ENCODE assay signal across 9 cellular contexts in the genomic region with DNA sequence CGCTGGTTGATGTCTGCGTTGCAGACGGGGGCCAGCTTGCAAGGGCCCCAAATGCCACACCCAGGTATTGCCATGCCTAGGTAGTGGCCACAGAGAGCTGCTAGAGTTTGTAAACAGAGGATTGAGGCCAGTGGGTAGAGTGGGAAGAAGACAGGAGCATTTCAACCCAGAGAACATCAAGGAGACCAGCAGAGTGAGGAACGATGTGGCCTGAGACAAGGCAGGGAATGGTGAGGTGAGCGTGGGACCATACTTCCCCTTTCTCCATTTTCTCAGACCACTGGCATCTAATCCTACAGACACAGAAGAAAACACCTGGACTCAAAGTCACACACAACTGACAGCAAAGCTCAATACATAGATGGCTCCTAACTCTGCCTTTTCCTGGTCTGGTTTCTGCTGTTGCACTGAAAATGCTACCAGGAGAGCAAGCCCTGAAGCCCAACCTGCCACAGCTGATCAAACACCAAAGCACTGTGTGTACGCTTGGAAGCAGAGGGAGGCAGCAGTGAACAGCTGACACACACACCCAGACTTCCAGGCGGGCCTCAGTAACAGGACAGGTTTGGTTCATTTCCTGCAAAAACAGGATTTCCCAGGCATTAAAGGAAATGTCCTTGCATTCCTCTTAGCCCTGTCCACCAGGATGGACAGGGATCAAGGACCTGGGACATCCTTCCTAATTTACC. TPM values are rescaled to one million over a fixed set of nuclear protein-coding genes. Genes with fewer than 3 reads are reported as not detected.
A peak's percentile ranks its signal among the peaks of the same experiment; 100 is the strongest.
DNase-seq lines count a peak whose midpoint lies in the region; ATAC-seq and TF ChIP-seq lines count a peak whose summit lies in the region.
"Had no signal": no experiment of that assay in that cellular context is flagged by ENCODE, and none has a peak within 500 bp of the region (broad histone marks: within the 10 kb centered on the region; RNA-seq: fewer than 3 reads in every experiment).

No MANE protein-coding gene starts in this region.

- H3K9me3 ChIP-seq in body of pancreas (no peaks in the 10 kb centered on the region), Karpas-422 (ENCODE audit: low read length) (no peaks in the 10 kb centered on the region), uterus (no peaks in the 10 kb centered on the region)
- H3K9me3 ChIP-seq: neutrophil had no signal

- no peaks in the 10 kb centered on the region for H3K79me2 ChIP-seq in Karpas-422 (ENCODE audit: low read length)

- intact Hi-C loops in body of pancreas (cut with DNase I) = no loop called here
- intact Hi-C loops in uterus (cut with DNase I; ENCODE audit: low total_unique reads) = no loop called here

- H3K36me3 ChIP-seq in body of pancreas (replicated peaks in 1 of 2; ENCODE audit: insufficient read depth in 1 of 2, low read depth in 2 of 2) = no peaks in the 10 kb centered on the region
- no peaks in the 10 kb centered on the region for H3K36me3 ChIP-seq in Karpas-422 (ENCODE audit: insufficient read depth, low read length)
- H3K36me3 ChIP-seq in uterus = no peaks in the 10 kb centered on the region
- H3K36me3 ChIP-seq: neutrophil had no signal

- ATAC-seq in body of pancreas = peak; percentile 85

- H3K4me3 Mint-ChIP-seq in T-helper 2 cell treated with Interferon-gamma antibody and Interleukin-4, amounts not matched to agents 5 μg/mL and 100 μg/mL, for 36 hours = no peak overlapping the region

- peaks cover 52% of the 10 kb centered on the region for H3K27me3 Mint-ChIP-seq in T-helper 2 cell treated with Interferon-gamma antibody and Interleukin-4, amounts not matched to agents 5 μg/mL and 100 μg/mL, for 36 hours (ENCODE audit: low read depth)

- H3K27ac ChIP-seq in body of pancreas = peak overlapping the region; percentile 81 to 91 (median 88)
- H3K27ac ChIP-seq in Karpas-422 (ENCODE audit: low read length) = no peak overlapping the region
- no peak overlapping the region for H3K27ac ChIP-seq in uterus
- H3K27ac ChIP-seq: neutrophil had no signal

- TF ChIP-seq POLR2A in body of pancreas (IDR thresholded peaks at IDR 0.05) = peak; percentile 70 to 84 (median 84)
- TF ChIP-seq POLR2A in uterus (IDR thresholded peaks at IDR 0.05) = no peak

- no peak overlapping the region for H3K9ac ChIP-seq in Karpas-422 (ENCODE audit: low read length)

- H3K27me3 ChIP-seq in body of pancreas (no peaks in the 10 kb centered on the region), Karpas-422 (ENCODE audit: low read length) (no peaks in the 10 kb centered on the region), uterus (no peaks in the 10 kb centered on the region)

- peaks cover 5% of the 10 kb centered on the region for H3K4me1 Mint-ChIP-seq in T-helper 2 cell treated with Interferon-gamma antibody and Interleukin-4, amounts not matched to agents 5 μg/mL and 100 μg/mL, for 36 hours (ENCODE audit: low read depth)

- WGBS in body of pancreas, 2 donors = 35 to 41% methylated on average over 7 of the region's 7 CpGs

- H3K9me2 ChIP-seq in Karpas-422 (replicated peaks; ENCODE audit: insufficient read depth, low read length) = no peaks in the 10 kb centered on the region

- no peak overlapping the region for H3K4me2 ChIP-seq in Karpas-422 (ENCODE audit: low read depth, low read length, poor library complexity, severe bottlenecking)

- DNase-seq in DMS 273 treated with DMSO at 0.1 percent for 48 hours (lab: John Stamatoyannopoulos, UW) = peak; percentile 7
- DNase-seq in NCI-H1417 (lab: John Stamatoyannopoulos, UW) = peak; percentile 80 to 93 (median 83)
- DNase-seq in body of pancreas = peak; percentile 87 to 94 (median 92)
- peak; percentile 74 for DNase-seq in myocyte (ENCODE audit: low read depth)
- no peak for DNase-seq in T-helper 2 cell treated with Interferon-gamma antibody and Interleukin-4, amounts not matched to agents 5 μg/mL and 100 μg/mL, for 36 hours (ENCODE audit: low spot score)
- no peak for DNase-seq in putamen (ENCODE audit: low spot score)
- no peak for DNase-seq in Karpas-422
- DNase-seq in uterus = no peak

- H2AFZ ChIP-seq in Karpas-422 (ENCODE audit: low read length) = no peak overlapping the region

- H4K20me1 ChIP-seq in Karpas-422 (ENCODE audit: insufficient read depth, low read depth, low read length) = no peaks in the 10 kb centered on the region

- peaks cover 60% of the 10 kb centered on the region for H3K4me1 ChIP-seq in body of pancreas
- no peaks in the 10 kb centered on the region for H3K4me1 ChIP-seq in Karpas-422 (ENCODE audit: low read length)
- no peaks in the 10 kb centered on the region for H3K4me1 ChIP-seq in uterus

- H3K9me3 Mint-ChIP-seq in T-helper 2 cell treated with Interferon-gamma antibody and Interleukin-4, amounts not matched to agents 5 μg/mL and 100 μg/mL, for 36 hours = peaks cover 3% of the 10 kb centered on the region

- TF ChIP-seq CTCF in body of pancreas (IDR thresholded peaks at IDR 0.05) (peak in 1 of 7 experiments; percentile 14), uterus (IDR thresholded peaks at IDR 0.05) (no peak)

- H3K36me3 Mint-ChIP-seq in T-helper 2 cell treated with Interferon-gamma antibody and Interleukin-4, amounts not matched to agents 5 μg/mL and 100 μg/mL, for 36 hours (ENCODE audit: low read depth) = no peaks in the 10 kb centered on the region

- H3K27ac Mint-ChIP-seq in T-helper 2 cell treated with Interferon-gamma antibody and Interleukin-4, amounts not matched to agents 5 μg/mL and 100 μg/mL, for 36 hours = no peak overlapping the region

- H3K4me3 ChIP-seq in body of pancreas (peak overlapping the region; percentile 36 to 40), Karpas-422 (ENCODE audit: low read length) (no peak overlapping the region), uterus (no peak overlapping the region)

RNA-seq across cellular contexts. Expression of gene FAM174B, which starts 1.6 kb away (rescaled TPM):
- total RNA-seq in body of pancreas (10 to 100 TPM; 51.4 to 59.9 TPM), myocyte (12.5 and 16.4 TPM in 2 replicates), uterus (10 to 100 TPM in 1 of 4 donors, 1 to 10 TPM in 2, under 1 TPM in 1; 0.51 to 41.8 (median 5.5) TPM)
- polyA plus RNA-seq in myocyte (2012) = 13.1 TPM
- 0.04 TPM in 1 of 2 replicates, not detected in the other for total RNA-seq in Karpas-422 (2014; rRNA removed; shearing (Covaris generic); ENCODE audit: low replicate concordance)

Comparison
In these comparisons a context has a peak if more than half of its experiments do, and no peak if none do; other contexts are left out.
1. DNase-seq: peak in DMS 273 treated with DMSO at 0.1 percent for 48 hours (single experiment), NCI-H1417 (3 of 3), body of pancreas (4 of 4) and myocyte (single experiment); none in T-helper 2 cell treated with Interferon-gamma antibody and Interleukin-4, amounts not matched to agents 5 μg/mL and 100 μg/mL, for 36 hours (single experiment), putamen (single experiment), Karpas-422 (single experiment) and uterus (0 of 2).
2. H3K27ac ChIP-seq: peak in body of pancreas (4 of 4); none in Karpas-422 (single experiment) and uterus (0 of 2).
3. H3K4me3 ChIP-seq: peak in body of pancreas (2 of 2); none in Karpas-422 (single experiment) and uterus (0 of 2).
4. POLR2A ChIP-seq: peak in body of pancreas (3 of 3); none in uterus (0 of 2).